ENCODE assay signal across 8 cellular contexts in genomic region chr5:95822408-95823240, GRCh38. TPM values are rescaled to one million over a fixed set of nuclear protein-coding genes. Genes with fewer than 3 reads are reported as not detected.
DNase-seq lines count a peak whose midpoint lies in the region; ATAC-seq and TF ChIP-seq lines count a peak whose summit lies in the region.

Gene GLRX, minus strand, starts transcription at chr5:95822726. Its CDS starts 64 bp downstream, at chr5:95822662.

- peak within 1 kb of the TSS; percentile 98 for H3K27ac ChIP-seq in neutrophil

- H3K4me1 Mint-ChIP-seq in activated naive CD8-positive, alpha-beta T cell treated with anti-CD3 and anti-CD28 coated beads for 36 hours, result peaks cover 52% of the 10 kb centered on the region

- H3K9me3 Mint-ChIP-seq in activated naive CD8-positive, alpha-beta T cell treated with anti-CD3 and anti-CD28 coated beads for 36 hours, result no peaks in the 10 kb centered on the region

- H3K4me3 Mint-ChIP-seq in activated naive CD8-positive, alpha-beta T cell treated with anti-CD3 and anti-CD28 coated beads for 36 hours, result peak within 1 kb of the TSS; percentile 97

- H3K36me3 ChIP-seq in neutrophil, result no peaks in the 10 kb centered on the region

- peak within 1 kb of the TSS; percentile 90 for H3K27ac Mint-ChIP-seq in activated naive CD8-positive, alpha-beta T cell treated with anti-CD3 and anti-CD28 coated beads for 36 hours

- no peaks in the 10 kb centered on the region for H3K36me3 Mint-ChIP-seq in activated naive CD8-positive, alpha-beta T cell treated with anti-CD3 and anti-CD28 coated beads for 36 hours

- H3K27me3 ChIP-seq in neutrophil, result no peaks in the 10 kb centered on the region

- no peaks in the 10 kb centered on the region for H3K27me3 Mint-ChIP-seq in activated naive CD8-positive, alpha-beta T cell treated with anti-CD3 and anti-CD28 coated beads for 36 hours

- ATAC-seq in GM19397 (IDR thresholded peaks at IDR 0.05; ENCODE audit: unreplicated experiment) (peak; percentile 41), HG03565 (IDR thresholded peaks at IDR 0.05; ENCODE audit: unreplicated experiment) (peak; percentile 36)

- DNase-seq in DMS53 treated with DMSO at 0.1 percent for 48 hours (lab: John Stamatoyannopoulos, UW; ENCODE audit: unreplicated experiment) (peak; percentile 36), RKO (ENCODE audit: low spot score) (peak; percentile 100), glomerular endothelial cell (ENCODE audit: extremely low read depth, low read depth, low spot score) (no peak), DMS153 (lab: John Stamatoyannopoulos, UW) (no peak)
- DNase-seq in activated naive CD8-positive, alpha-beta T cell treated with anti-CD3 and anti-CD28 coated beads for 36 hours, result peak; percentile 48

- no peak for TF ChIP-seq CTCF in neutrophil (IDR thresholded peaks at IDR 0.05)

- peaks cover 90 to 93% of the 10 kb centered on the region in 2 experiments for H3K4me1 ChIP-seq in neutrophil (ENCODE audit: control insufficient read depth in 1 of 2, insufficient read depth in 1 of 2, low read depth in 1 of 2, low read length in 1 of 2)

- no peaks in the 10 kb centered on the region for H3K9me3 ChIP-seq in neutrophil

- peak within 1 kb of the TSS; percentile 90 to 96 for H3K4me3 ChIP-seq in neutrophil (ENCODE audit: low read depth in 1 of 2, low read length in 1 of 2)

RNA-seq across cellular contexts. Expression of gene GLRX, which starts in this region (rescaled TPM):
- total RNA-seq in activated naive CD8-positive, alpha-beta T cell treated with anti-CD3 and anti-CD28 coated beads for 36 hours, result 10 to 100 TPM; 26.4 to 29.5 TPM
- total RNA-seq in glomerular endothelial cell, result 36.3 and 64.0 TPM in 2 replicates

Comparison
In these comparisons a context has a peak if more than half of its experiments do, and no peak if none do; other contexts are left out.
1. DNase-seq: peak in DMS53 treated with DMSO at 0.1 percent for 48 hours (single experiment), RKO (single experiment) and activated naive CD8-positive, alpha-beta T cell treated with anti-CD3 and anti-CD28 coated beads for 36 hours (single experiment); none in glomerular endothelial cell (single experiment) and DMS153 (single experiment).